Comparison of ENCODE assay signal across 8 cellular contexts in genomic region chr6:110682460-110682853, GRCh38.
DNase-seq lines count a peak whose midpoint lies in the region; ATAC-seq and TF ChIP-seq lines count a peak whose summit lies in the region.

No MANE protein-coding gene starts in this region.

- no peak overlapping the region for H3K4me3 ChIP-seq in astrocyte of the cerebellum (ENCODE audit: low read depth, low read length)
- H3K4me3 ChIP-seq in skeletal muscle tissue (ENCODE audit: low read length in 3 of 3), result no peak overlapping the region

- H3K9ac ChIP-seq in skeletal muscle tissue (ENCODE audit: low read depth in 1 of 3, low read length in 3 of 3), result peak overlapping the region in 1 of 3 donors; percentile 35

- ATAC-seq in HG02759 (IDR thresholded peaks at IDR 0.05; ENCODE audit: unreplicated experiment), result peak; percentile 94

- no peaks in the 10 kb centered on the region for H3K27me3 ChIP-seq in skeletal muscle tissue (ENCODE audit: control insufficient read depth in 3 of 3, insufficient read depth in 3 of 3, low read length in 3 of 3)

- no peaks in the 10 kb centered on the region for H3K36me3 ChIP-seq in skeletal muscle tissue (ENCODE audit: control insufficient read depth in 3 of 3, insufficient read depth in 3 of 3, low read length in 3 of 3)

- peaks cover 3 to 11% (median 8%) of the 10 kb centered on the region in 3 donors for H3K4me1 ChIP-seq in skeletal muscle tissue (ENCODE audit: control insufficient read depth in 3 of 3, insufficient read depth in 3 of 3, low read length in 3 of 3)

- H3K27ac ChIP-seq in skeletal muscle tissue (ENCODE audit: low read depth, low read length), result peak overlapping the region; percentile 54

- peak; percentile 13 to 25 for DNase-seq in activated CD8-positive, alpha-beta memory T cell treated with anti-CD3 and anti-CD28 coated beads for 1 hour (ENCODE audit: extremely low read depth in 1 of 2, low read depth in 1 of 2)
- no peak for DNase-seq in activated CD8-positive, alpha-beta memory T cell treated with anti-CD3 and anti-CD28 coated beads, Interleukin-2, amount 50 U/mL, for 48 hours
- DNase-seq in NCI-H1092 (lab: John Stamatoyannopoulos, UW), result peak; percentile 57
- peak; percentile 87 for DNase-seq in SKM-1 (lab: John Stamatoyannopoulos, UW; ENCODE audit: unreplicated experiment)
- peak; percentile 73 for DNase-seq in astrocyte of the cerebellum (ENCODE audit: low read depth)
- DNase-seq in hippocampal formation (lab: John Stamatoyannopoulos, UW), result peak; percentile 43 to 89

- peak; percentile 67 for TF ChIP-seq CTCF in astrocyte of the cerebellum (IDR thresholded peaks at IDR 0.05; ENCODE audit: low read depth, low read length, missing control alignments)

- in situ Hi-C loops in astrocyte of the cerebellum (cut with HindIII; ENCODE audit: low sequenced_read_pairs), result no loop called here

- no peaks in the 10 kb centered on the region for H3K9me3 ChIP-seq in skeletal muscle tissue (ENCODE audit: control insufficient read depth in 3 of 3, low read length in 3 of 3)
